9 cellular contexts compared by ENCODE assay signal in genomic region chr18:45920367-45920766, GRCh38. TPM values are rescaled to one million over a fixed set of nuclear protein-coding genes. Genes with fewer than 3 reads are reported as not detected.
DNase-seq lines count a peak whose midpoint lies in the region; ATAC-seq and TF ChIP-seq lines count a peak whose summit lies in the region.
"Had no signal": no experiment of that assay in that cellular context is flagged by ENCODE, and none has a peak within 500 bp of the region (broad histone marks: within the 10 kb centered on the region; RNA-seq: fewer than 3 reads in every experiment).

No MANE protein-coding gene starts in this region.

- TF ChIP-seq POLR2A in stomach (IDR thresholded peaks at IDR 0.05), result no peak

- no peak for TF ChIP-seq EP300 in stomach (IDR thresholded peaks at IDR 0.05)

- H3K27me3 ChIP-seq in stomach, result no peaks in the 10 kb centered on the region
- H3K27me3 ChIP-seq: upper lobe of left lung had no signal

- H3K4me1 Mint-ChIP-seq in activated T-helper 2 cell treated with anti-CD3 and anti-CD28 coated beads, Interferon-gamma antibody, Interleukin-2, Interleukin-4, amounts not matched to agents 10 μg/mL and 5 μg/mL and 100 μg/mL, durations not matched to agents 14 hours and 24 hours and 36 hours (ENCODE audit: low read depth), result peaks cover 1% of the 10 kb centered on the region

- peaks cover 45% of the 10 kb centered on the region for H3K36me3 Mint-ChIP-seq in activated T-helper 2 cell treated with anti-CD3 and anti-CD28 coated beads, Interferon-gamma antibody, Interleukin-2, Interleukin-4, amounts not matched to agents 10 μg/mL and 5 μg/mL and 100 μg/mL, durations not matched to agents 14 hours and 24 hours and 36 hours (ENCODE audit: low read depth)

- intact Hi-C loops in Right ventricle myocardium superior (cut with DNase I) (no loop called here), stomach (cut with DNase I; ENCODE audit: low total_unique reads) (no loop called here)
- intact Hi-C loops in activated T-helper 2 cell treated with anti-CD3 and anti-CD28 coated beads, Interferon-gamma antibody, Interleukin-2, Interleukin-4, amounts not matched to agents 10 μg/mL and 5 μg/mL and 100 μg/mL, durations not matched to agents 14 hours and 24 hours and 36 hours (cut with micrococcal nuclease), result no loop called here

- WGBS in stomach, 5 donors, result 15 to 33% (median 19%) methylated on average over 4 of the region's 4 CpGs

- no peak for TF ChIP-seq CTCF in stomach (IDR thresholded peaks at IDR 0.05)

- peaks cover 59 to 91% (median 86%) of the 10 kb centered on the region in 4 donors for H3K36me3 ChIP-seq in stomach

- H3K4me3 Mint-ChIP-seq in activated T-helper 2 cell treated with anti-CD3 and anti-CD28 coated beads, Interferon-gamma antibody, Interleukin-2, Interleukin-4, amounts not matched to agents 10 μg/mL and 5 μg/mL and 100 μg/mL, durations not matched to agents 14 hours and 24 hours and 36 hours (ENCODE audit: low read depth), result no peak overlapping the region

- H3K27me3 Mint-ChIP-seq in activated T-helper 2 cell treated with anti-CD3 and anti-CD28 coated beads, Interferon-gamma antibody, Interleukin-2, Interleukin-4, amounts not matched to agents 10 μg/mL and 5 μg/mL and 100 μg/mL, durations not matched to agents 14 hours and 24 hours and 36 hours (ENCODE audit: low read depth), result no peaks in the 10 kb centered on the region

- H3K4me1 ChIP-seq in stomach, result peaks cover 0 to 12% (median 5%) of the 10 kb centered on the region in 4 donors

- DNase-seq in HPDE6-E6E7 (ENCODE audit: extremely low spot score) (peak; percentile 15), SK-MEL-5 (ENCODE audit: low read depth, low spot score) (peak; percentile 98), Right ventricle myocardium superior (peak; percentile 94), stomach (peak; percentile 84), NCI-H1930 (lab: John Stamatoyannopoulos, UW) (no peak)
- no peak for DNase-seq in activated T-helper 2 cell treated with anti-CD3 and anti-CD28 coated beads, Interferon-gamma antibody, Interleukin-2, Interleukin-4, amounts not matched to agents 10 μg/mL and 5 μg/mL and 100 μg/mL, durations not matched to agents 14 hours and 24 hours and 36 hours (ENCODE audit: low spot score)

- H3K4me3 ChIP-seq in stomach, result no peak overlapping the region
- H3K4me3 ChIP-seq: upper lobe of left lung had no signal

- H3K9me3 Mint-ChIP-seq in activated T-helper 2 cell treated with anti-CD3 and anti-CD28 coated beads, Interferon-gamma antibody, Interleukin-2, Interleukin-4, amounts not matched to agents 10 μg/mL and 5 μg/mL and 100 μg/mL, durations not matched to agents 14 hours and 24 hours and 36 hours, result no peaks in the 10 kb centered on the region

- in situ Hi-C loops in SK-MEL-5 (cut with HindIII; ENCODE audit: low pct_unique_long_range_greater_than_20kb, low sequenced_read_pairs), result no loop called here

- peak; percentile 97 for ATAC-seq in Right ventricle myocardium superior (ENCODE audit: poor library complexity)
- no peak for ATAC-seq in GM21447 (IDR thresholded peaks at IDR 0.05; ENCODE audit: unreplicated experiment)
- no peak for ATAC-seq in HG02884 (IDR thresholded peaks at IDR 0.05; ENCODE audit: unreplicated experiment)

- H3K9me3 ChIP-seq in stomach, result no peaks in the 10 kb centered on the region
- H3K9me3 ChIP-seq: upper lobe of left lung had no signal

- H3K27ac Mint-ChIP-seq in activated T-helper 2 cell treated with anti-CD3 and anti-CD28 coated beads, Interferon-gamma antibody, Interleukin-2, Interleukin-4, amounts not matched to agents 10 μg/mL and 5 μg/mL and 100 μg/mL, durations not matched to agents 14 hours and 24 hours and 36 hours, result no peak overlapping the region

- no peak overlapping the region for H3K27ac ChIP-seq in stomach
- H3K27ac ChIP-seq: upper lobe of left lung had no signal

RNA-seq across cellular contexts. Expression of gene EPG5, which starts 46.8 kb away (rescaled TPM):
- total RNA-seq in SK-MEL-5 (2014; rRNA removed; shearing (Covaris generic)), result 27.4 and 28.2 TPM in 2 replicates
- polyA plus RNA-seq in SK-MEL-5 (2015; cell fraction: cytosol; rRNA removed), result 21.4 and 24.8 TPM in 2 replicates
- polyA plus RNA-seq in SK-MEL-5 (2015; cell fraction: nucleus; rRNA removed), result 65.5 and 65.8 TPM in 2 replicates
- total RNA-seq in Right ventricle myocardium superior, result 18.9 TPM
- 10 to 100 TPM; 16.2 to 52.9 (median 22.6) TPM for total RNA-seq in stomach
- 1 to 10 TPM; 2.0 to 3.3 (median 2.9) TPM for polyA plus RNA-seq in stomach
- total RNA-seq in activated T-helper 2 cell treated with anti-CD3 and anti-CD28 coated beads, Interferon-gamma antibody, Interleukin-2, Interleukin-4, amounts not matched to agents 10 μg/mL and 5 μg/mL and 100 μg/mL, durations not matched to agents 14 hours and 24 hours and 36 hours, result 17.1 and 17.4 TPM in 2 replicates

Comparison
In these comparisons a context has a peak if more than half of its experiments do, and no peak if none do; other contexts are left out.
1. DNase-seq: peak in HPDE6-E6E7 (single experiment), SK-MEL-5 (single experiment), Right ventricle myocardium superior (single experiment) and stomach (single experiment); none in activated T-helper 2 cell treated with anti-CD3 and anti-CD28 coated beads, Interferon-gamma antibody, Interleukin-2, Interleukin-4, amounts not matched to agents 10 μg/mL and 5 μg/mL and 100 μg/mL, durations not matched to agents 14 hours and 24 hours and 36 hours (single experiment) and NCI-H1930 (0 of 2).